8 cellular contexts compared by ENCODE assay signal in the genomic region with DNA sequence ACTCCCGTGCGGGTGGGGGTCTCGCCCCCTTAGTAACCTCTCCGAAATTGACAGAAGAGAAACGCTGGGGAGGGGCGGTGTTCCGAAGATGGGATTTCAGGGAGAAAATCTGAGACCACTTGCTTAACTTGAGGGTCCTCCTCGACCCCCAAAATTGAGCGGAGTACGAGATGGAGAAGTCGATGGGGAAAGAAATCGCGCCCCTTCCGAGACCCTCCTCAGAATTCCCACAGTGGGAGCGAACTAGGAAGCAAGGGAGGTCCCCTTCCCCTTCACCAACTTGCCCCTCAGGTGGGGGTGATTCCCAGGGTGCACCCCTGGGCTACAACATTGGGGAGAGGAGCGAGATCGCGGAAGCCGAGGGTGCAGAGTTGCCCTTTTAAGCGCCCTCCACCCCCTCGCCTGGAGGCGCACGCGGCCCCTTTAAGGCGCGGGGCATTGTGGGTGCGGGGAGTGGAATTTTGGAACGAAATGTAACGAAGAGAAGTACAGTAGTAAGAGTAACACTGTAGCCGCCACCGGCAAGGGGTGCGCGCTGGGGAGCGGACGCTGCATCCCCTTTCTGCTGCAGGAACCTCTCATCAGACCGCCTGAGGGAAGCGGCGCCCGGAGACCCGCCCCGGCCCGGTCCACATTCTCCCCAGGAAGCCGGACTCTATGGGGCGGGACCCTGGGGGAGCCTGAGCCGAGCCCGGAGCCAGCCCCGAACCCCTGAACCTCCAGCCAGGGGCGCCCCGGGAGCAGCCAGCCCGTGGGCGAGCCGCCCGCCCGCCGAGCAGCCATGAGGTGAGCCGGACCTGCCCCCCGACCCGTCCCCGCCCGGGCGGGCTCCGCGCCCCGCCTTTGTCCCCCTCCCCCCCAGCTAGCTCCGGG. TPM values are rescaled to one million over a fixed set of nuclear protein-coding genes. Genes with fewer than 3 reads are reported as not detected.
DNase-seq lines count a peak whose midpoint lies in the region; ATAC-seq and TF ChIP-seq lines count a peak whose summit lies in the region.

Gene VASP, plus strand, starts transcription at position 489 of the 873 bp plus-strand sequence. Its CDS starts 293 bp downstream, at position 782.

- H3K4me3 Mint-ChIP-seq in CD4-positive, alpha-beta T cell, result peak within 1 kb of the TSS; percentile 99
- peak within 1 kb of the TSS; percentile 91 for H3K4me3 Mint-ChIP-seq in endodermal cell
- H3K4me3 Mint-ChIP-seq in mesothelial cell of epicardium, result peak within 1 kb of the TSS; percentile 91

- H3K9me3 Mint-ChIP-seq in CD4-positive, alpha-beta T cell, result no peaks in the 10 kb centered on the region
- H3K9me3 Mint-ChIP-seq in endodermal cell (no peaks in the 10 kb centered on the region), mesothelial cell of epicardium (no peaks in the 10 kb centered on the region)

- CTCF ChIA-PET in CD4-positive, alpha-beta T cell (lab: Charles Lee), result interaction anchor here (1.2 to 2.7 kb wide), 7 partner anchors 21 to 184 kb away, joined by 3 to 11 read pairs (median 8); partner anchors contain the start of gene SNRPD2

- H3K4me3 ChIP-seq in NT2/D1 (ENCODE audit: insufficient read length, low read depth), result peak within 1 kb of the TSS; percentile 86
- H3K4me3 ChIP-seq in endodermal cell (ENCODE audit: low read length), result peak within 1 kb of the TSS; percentile 99

- H3K4me1 ChIP-seq in NT2/D1 (ENCODE audit: insufficient read depth, insufficient read length) (peaks cover 5% of the 10 kb centered on the region), endodermal cell (ENCODE audit: control insufficient read depth, insufficient read depth, low read length) (peaks cover 5% of the 10 kb centered on the region)

- peak; percentile 65 for ATAC-seq in CD4-positive, alpha-beta T cell (ENCODE audit: poor library complexity)
- ATAC-seq in GM19395 (IDR thresholded peaks at IDR 0.05; ENCODE audit: unreplicated experiment) (peak; percentile 57), HG03571 (IDR thresholded peaks at IDR 0.05; ENCODE audit: unreplicated experiment) (peak; percentile 43)

- H3K27ac ChIP-seq in CD4-positive, alpha-beta T cell (ENCODE audit: low read depth, low read length), result peak within 1 kb of the TSS; percentile 94
- H3K27ac ChIP-seq in endodermal cell (ENCODE audit: low read depth, low read length), result peak within 1 kb of the TSS; percentile 32

- TF ChIP-seq CTCF in CD4-positive, alpha-beta T cell (IDR thresholded peaks at IDR 0.05), result no peak
- TF ChIP-seq CTCF in endodermal cell (conservative IDR thresholded peaks at IDR 0.05) (no peak), mesothelial cell of epicardium (IDR thresholded peaks at IDR 0.05; ENCODE audit: unreplicated experiment) (no peak)

- H3K9ac ChIP-seq in NT2/D1 (ENCODE audit: insufficient read length, low read depth) (peak within 1 kb of the TSS; percentile 90), endodermal cell (ENCODE audit: extremely low read depth, low read length, poor library complexity, severe bottlenecking) (peak within 1 kb of the TSS; percentile 97)

- 0 to 1% methylated on average over 28 to 65 of the region's 65 CpGs for WGBS in endodermal cell (ENCODE audit: insufficient coverage in 1 of 2, insufficient read length in 1 of 2), 2 experiments

- peaks cover 53% of the 10 kb centered on the region for H3K4me1 Mint-ChIP-seq in CD4-positive, alpha-beta T cell (ENCODE audit: low read depth)
- peaks cover 21% of the 10 kb centered on the region for H3K4me1 Mint-ChIP-seq in endodermal cell
- H3K4me1 Mint-ChIP-seq in mesothelial cell of epicardium, result peaks cover 8% of the 10 kb centered on the region

- POLR2A ChIA-PET in CD4-positive, alpha-beta T cell (lab: Charles Lee), result interaction anchor here (1.0 to 1.5 kb wide), 2 partner anchors 9 to 135 kb away, joined by 3 read pairs; partner anchors contain the start of gene PPM1N

- H3K36me3 Mint-ChIP-seq in CD4-positive, alpha-beta T cell (ENCODE audit: low read depth), result peaks cover 12% of the 10 kb centered on the region
- H3K36me3 Mint-ChIP-seq in endodermal cell (ENCODE audit: low read depth) (peaks cover 19% of the 10 kb centered on the region), mesothelial cell of epicardium (no peaks in the 10 kb centered on the region)

- peak within 1 kb of the TSS; percentile 99 for H3K27ac Mint-ChIP-seq in CD4-positive, alpha-beta T cell
- H3K27ac Mint-ChIP-seq in endodermal cell (peak within 1 kb of the TSS; percentile 90), mesothelial cell of epicardium (peak within 1 kb of the TSS; percentile 96)

- H3K27me3 ChIP-seq in CD4-positive, alpha-beta T cell (ENCODE audit: control insufficient read depth, insufficient read depth, low read length), result no peaks in the 10 kb centered on the region
- no peaks in the 10 kb centered on the region for H3K27me3 ChIP-seq in NT2/D1 (ENCODE audit: insufficient read depth, insufficient read length)
- H3K27me3 ChIP-seq in endodermal cell (ENCODE audit: control insufficient read depth, insufficient read depth, low read length, poor library complexity, severe bottlenecking), result no peaks in the 10 kb centered on the region

- H3K36me3 ChIP-seq in NT2/D1 (ENCODE audit: insufficient read depth, insufficient read length, low read length) (peaks cover 18% of the 10 kb centered on the region), endodermal cell (ENCODE audit: control insufficient read depth, insufficient read depth, low read length) (peaks cover 22% of the 10 kb centered on the region)

- H3K9me3 ChIP-seq in CD4-positive, alpha-beta T cell (ENCODE audit: control insufficient read depth, low read length), result no peaks in the 10 kb centered on the region
- H3K9me3 ChIP-seq in NT2/D1 (ENCODE audit: insufficient read depth, low read length), result no peaks in the 10 kb centered on the region
- no peaks in the 10 kb centered on the region for H3K9me3 ChIP-seq in endodermal cell (ENCODE audit: control insufficient read depth, low read length)

- H3K27me3 Mint-ChIP-seq in CD4-positive, alpha-beta T cell, result no peaks in the 10 kb centered on the region
- H3K27me3 Mint-ChIP-seq in endodermal cell (ENCODE audit: insufficient read depth) (peaks cover 8% of the 10 kb centered on the region), mesothelial cell of epicardium (ENCODE audit: low read depth) (peaks cover 3% of the 10 kb centered on the region)

- DNase-seq in CD4-positive, alpha-beta T cell, result peak; percentile 86 to 93 (median 88)
- peak; percentile 65 for DNase-seq in NT2/D1 (ENCODE audit: low read depth, low spot score)
- DNase-seq in activated CD8-positive, alpha-beta memory T cell treated with anti-CD3 and anti-CD28 coated beads for 48 hours (ENCODE audit: low read depth in 2 of 3, low spot score in 2 of 3), result peak; percentile 72 to 83 (median 82)
- DNase-seq in endodermal cell, result peak; percentile 97
- DNase-seq in mesothelial cell of epicardium (ENCODE audit: low spot score in 2 of 2, unreplicated experiment in 2 of 2), result peak in 1 of 2 experiments; percentile 82
- peak; percentile 85 to 87 for DNase-seq in stimulated activated CD8-positive, alpha-beta memory T cell treated with anti-CD3 and anti-CD28 coated beads, Interleukin-15, amount 100 ng/mL, for 4 hours (ENCODE audit: low read depth in 2 of 2)

- intact Hi-C loops in CD4-positive, alpha-beta T cell (cut with DNase I, micrococcal nuclease), result loop anchor here (1.0 to 5.0 kb wide), 9 partner anchors 10 to 210 kb away; partner anchors contain the start of genes OPA3 (in 1 of the 2), QPCTL (in 1 of the 2), RTN2 (in 1 of the 2) and SNRPD2 (in 1 of the 2)

RNA-seq across cellular contexts. Expression of gene VASP, which starts in this region (rescaled TPM):
- total RNA-seq in CD4-positive, alpha-beta T cell, result 10 to 100 TPM; 49.9 to 55.5 TPM
- total RNA-seq in endodermal cell, result 100 to 1,000 TPM; 134 to 144 TPM
- polyA plus RNA-seq in endodermal cell (2013, experiment 1 of 2), result 54.2 TPM
- 55.2 TPM for polyA plus RNA-seq in endodermal cell (2013, experiment 2 of 2)
- total RNA-seq in mesothelial cell of epicardium, result 49.3 to 54.8 TPM (median 53.8 TPM) in 3 replicates
